ENCODE assay signal across 1 cellular context in genomic region chr12:11730299-11731041, GRCh38.
TF ChIP-seq lines count a peak whose summit lies in the region.

No MANE protein-coding gene starts in this region.

TF ChIP-seq in GM23338, 12 proteins besides CTCF, POLR2A, EP300 and RAD21 (continued from another document):
- no peak for TF ChIP-seq ZNF462 (CRISPR knock-in tag; IDR thresholded peaks at IDR 0.05)
